8 cellular contexts compared by ENCODE assay signal in the genomic region with DNA sequence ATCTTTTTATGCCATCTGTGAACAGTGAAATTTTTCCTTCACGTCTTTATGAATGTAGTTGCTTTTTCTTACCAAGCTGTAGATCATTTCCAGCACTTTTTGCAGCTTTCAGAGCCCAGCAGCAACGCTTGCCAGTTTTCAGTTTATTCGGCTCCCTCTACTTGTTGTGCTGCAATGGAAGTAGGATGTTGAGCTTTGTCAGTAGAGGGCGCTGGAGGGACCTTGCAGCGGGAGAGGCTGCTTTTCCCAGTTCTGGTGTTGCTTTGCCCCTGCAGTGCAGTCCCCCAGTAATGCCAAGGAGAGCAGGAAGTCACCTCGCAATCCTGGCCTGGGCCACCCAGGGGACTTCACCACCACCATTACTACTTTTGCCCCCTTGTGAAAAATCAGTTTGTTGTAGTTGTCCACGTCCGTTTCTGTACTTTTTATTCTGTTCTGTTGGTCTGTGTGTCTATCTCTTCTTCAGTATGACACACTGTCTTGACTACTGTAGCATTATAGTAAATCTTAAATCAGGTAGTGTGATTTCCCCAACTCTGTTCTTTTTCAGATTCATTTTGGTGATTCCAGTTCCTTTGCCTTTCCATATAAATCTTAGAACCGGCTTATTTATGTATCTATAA. TPM values are rescaled to one million over a fixed set of nuclear protein-coding genes. Genes with fewer than 3 reads are reported as not detected.
DNase-seq lines count a peak whose midpoint lies in the region; ATAC-seq and TF ChIP-seq lines count a peak whose summit lies in the region.

No MANE protein-coding gene starts in this region.

- intact Hi-C loops in thyroid gland (cut with DNase I) = no loop called here

- H3K4me1 ChIP-seq in liver (ENCODE audit: control insufficient read depth in 4 of 4, insufficient read depth in 4 of 4, low read length in 3 of 4) (peaks cover 2 to 19% (median 15%) of the 10 kb centered on the region in 4 donors), thyroid gland (no peaks in the 10 kb centered on the region)

- no peak overlapping the region for H3K27ac ChIP-seq in HL-60 (replicated peaks)
- no peak overlapping the region for H3K27ac ChIP-seq in caudate nucleus (ENCODE audit: low read depth, low read length)
- peak overlapping the region in 1 of 2 donors; percentile 3 for H3K27ac ChIP-seq in liver (ENCODE audit: low read depth in 1 of 2, low read length in 2 of 2)
- H3K27ac ChIP-seq in thyroid gland = no peak overlapping the region
- H3K27ac ChIP-seq in RWPE1 = no peak overlapping the region

- WGBS in liver = 50% methylated on average over 9 of the region's 9 CpGs
- WGBS in thyroid gland, 2 donors = 44 to 46% methylated on average over 9 of the region's 9 CpGs

- no peak overlapping the region for H3K9ac ChIP-seq in liver (ENCODE audit: low read depth in 1 of 2, low read length in 2 of 2)

- DNase-seq in D341Med (ENCODE audit: low spot score) (peak; percentile 64), HL-60 (ENCODE audit: low read depth in 1 of 2, low spot score in 1 of 2) (peak in 1 of 2 experiments; percentile 63), SW480 (ENCODE audit: low spot score) (peak; percentile 40), caudate nucleus (lab: John Stamatoyannopoulos, UW) (peak in 44 of 61 donors; percentile 0 to 55 (median 19)), thyroid gland (peak; percentile 29 to 45), RWPE1 (ENCODE audit: low spot score) (no peak)

- no peaks in the 10 kb centered on the region for H3K27me3 ChIP-seq in HL-60 (ENCODE audit: insufficient read depth, poor library complexity, severe bottlenecking)
- H3K27me3 ChIP-seq in liver (ENCODE audit: control insufficient read depth in 4 of 4, insufficient read depth in 4 of 4, low read length in 3 of 4) = no peaks in the 10 kb centered on the region
- H3K27me3 ChIP-seq in thyroid gland = no peaks in the 10 kb centered on the region

- H3K36me3 ChIP-seq in liver (ENCODE audit: control insufficient read depth in 4 of 4, insufficient read depth in 3 of 4, low read depth in 1 of 4, low read length in 3 of 4) (peaks cover 0 to 3% (median 1%) of the 10 kb centered on the region in 4 donors), thyroid gland (no peaks in the 10 kb centered on the region)

- TF ChIP-seq CTCF in HL-60 (IDR thresholded peaks at IDR 0.05; ENCODE audit: insufficient read depth, low read length) (peak; percentile 19), liver (IDR thresholded peaks at IDR 0.05; ENCODE audit: low read depth, low read length, missing input control) (peak; percentile 46), thyroid gland (IDR thresholded peaks at IDR 0.05) (peak in 4 of 6 experiments; percentile 23 to 49 (median 32)), RWPE1 (conservative IDR thresholded peaks at IDR 0.05; ENCODE audit: low read depth) (no peak)

- peak; percentile 43 to 71 for TF ChIP-seq RAD21 in liver (IDR thresholded peaks at IDR 0.05)

- no peak for ATAC-seq in GM18858 (IDR thresholded peaks at IDR 0.05; ENCODE audit: unreplicated experiment)

- POLR2A ChIA-PET in RWPE1 (lab: Yijun Ruan, JAX; ENCODE audit: low non-redundant PET) = no interaction called here

- H3K9me3 ChIP-seq in liver (ENCODE audit: control insufficient read depth in 4 of 4, low read length in 3 of 4) (no peaks in the 10 kb centered on the region), thyroid gland (no peaks in the 10 kb centered on the region)

- TF ChIP-seq POLR2A in thyroid gland (IDR thresholded peaks at IDR 0.05) = no peak

- CTCF ChIA-PET in RWPE1 (lab: Yijun Ruan, JAX) = no interaction called here

- H3K4me3 ChIP-seq in HL-60 (replicated peaks; ENCODE audit: insufficient read depth, low read length) = no peak overlapping the region
- no peak overlapping the region for H3K4me3 ChIP-seq in liver (ENCODE audit: low read depth in 1 of 3, low read length in 3 of 3)
- no peak overlapping the region for H3K4me3 ChIP-seq in thyroid gland (replicated peaks in 1 of 3)

TF ChIP-seq in liver, 16 proteins besides CTCF, POLR2A, EP300 and RAD21:
- TF ChIP-seq EGR1 (IDR thresholded peaks at IDR 0.05; ENCODE audit: low read depth in 2 of 2) = no peak
- TF ChIP-seq, protein P1, sequence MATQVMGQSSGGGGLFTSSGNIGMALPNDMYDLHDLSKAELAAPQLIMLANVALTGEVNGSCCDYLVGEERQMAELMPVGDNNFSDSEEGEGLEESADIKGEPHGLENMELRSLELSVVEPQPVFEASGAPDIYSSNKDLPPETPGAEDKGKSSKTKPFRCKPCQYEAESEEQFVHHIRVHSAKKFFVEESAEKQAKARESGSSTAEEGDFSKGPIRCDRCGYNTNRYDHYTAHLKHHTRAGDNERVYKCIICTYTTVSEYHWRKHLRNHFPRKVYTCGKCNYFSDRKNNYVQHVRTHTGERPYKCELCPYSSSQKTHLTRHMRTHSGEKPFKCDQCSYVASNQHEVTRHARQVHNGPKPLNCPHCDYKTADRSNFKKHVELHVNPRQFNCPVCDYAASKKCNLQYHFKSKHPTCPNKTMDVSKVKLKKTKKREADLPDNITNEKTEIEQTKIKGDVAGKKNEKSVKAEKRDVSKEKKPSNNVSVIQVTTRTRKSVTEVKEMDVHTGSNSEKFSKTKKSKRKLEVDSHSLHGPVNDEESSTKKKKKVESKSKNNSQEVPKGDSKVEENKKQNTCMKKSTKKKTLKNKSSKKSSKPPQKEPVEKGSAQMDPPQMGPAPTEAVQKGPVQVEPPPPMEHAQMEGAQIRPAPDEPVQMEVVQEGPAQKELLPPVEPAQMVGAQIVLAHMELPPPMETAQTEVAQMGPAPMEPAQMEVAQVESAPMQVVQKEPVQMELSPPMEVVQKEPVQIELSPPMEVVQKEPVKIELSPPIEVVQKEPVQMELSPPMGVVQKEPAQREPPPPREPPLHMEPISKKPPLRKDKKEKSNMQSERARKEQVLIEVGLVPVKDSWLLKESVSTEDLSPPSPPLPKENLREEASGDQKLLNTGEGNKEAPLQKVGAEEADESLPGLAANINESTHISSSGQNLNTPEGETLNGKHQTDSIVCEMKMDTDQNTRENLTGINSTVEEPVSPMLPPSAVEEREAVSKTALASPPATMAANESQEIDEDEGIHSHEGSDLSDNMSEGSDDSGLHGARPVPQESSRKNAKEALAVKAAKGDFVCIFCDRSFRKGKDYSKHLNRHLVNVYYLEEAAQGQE (IDR thresholded peaks at IDR 0.05) = no peak
- TF ChIP-seq, protein P2, sequence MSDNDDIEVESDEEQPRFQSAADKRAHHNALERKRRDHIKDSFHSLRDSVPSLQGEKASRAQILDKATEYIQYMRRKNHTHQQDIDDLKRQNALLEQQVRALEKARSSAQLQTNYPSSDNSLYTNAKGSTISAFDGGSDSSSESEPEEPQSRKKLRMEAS (IDR thresholded peaks at IDR 0.05) = no peak
- TF ChIP-seq RXRA (IDR thresholded peaks at IDR 0.05) = no peak
- TF ChIP-seq HNF4G (IDR thresholded peaks at IDR 0.05) = no peak
- TF ChIP-seq, protein P3, sequence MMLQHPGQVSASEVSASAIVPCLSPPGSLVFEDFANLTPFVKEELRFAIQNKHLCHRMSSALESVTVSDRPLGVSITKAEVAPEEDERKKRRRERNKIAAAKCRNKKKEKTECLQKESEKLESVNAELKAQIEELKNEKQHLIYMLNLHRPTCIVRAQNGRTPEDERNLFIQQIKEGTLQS (IDR thresholded peaks at IDR 0.05) = no peak
- TF ChIP-seq JUND (IDR thresholded peaks at IDR 0.05) = no peak
- TF ChIP-seq YY1 (IDR thresholded peaks at IDR 0.05) = no peak
- TF ChIP-seq GABPA (IDR thresholded peaks at IDR 0.05 in 1 of 2, conservative IDR thresholded peaks at IDR 0.05 in 1 of 2) = no peak
- no peak for TF ChIP-seq FOXA1 (IDR thresholded peaks at IDR 0.05)
- TF ChIP-seq, protein P4, sequence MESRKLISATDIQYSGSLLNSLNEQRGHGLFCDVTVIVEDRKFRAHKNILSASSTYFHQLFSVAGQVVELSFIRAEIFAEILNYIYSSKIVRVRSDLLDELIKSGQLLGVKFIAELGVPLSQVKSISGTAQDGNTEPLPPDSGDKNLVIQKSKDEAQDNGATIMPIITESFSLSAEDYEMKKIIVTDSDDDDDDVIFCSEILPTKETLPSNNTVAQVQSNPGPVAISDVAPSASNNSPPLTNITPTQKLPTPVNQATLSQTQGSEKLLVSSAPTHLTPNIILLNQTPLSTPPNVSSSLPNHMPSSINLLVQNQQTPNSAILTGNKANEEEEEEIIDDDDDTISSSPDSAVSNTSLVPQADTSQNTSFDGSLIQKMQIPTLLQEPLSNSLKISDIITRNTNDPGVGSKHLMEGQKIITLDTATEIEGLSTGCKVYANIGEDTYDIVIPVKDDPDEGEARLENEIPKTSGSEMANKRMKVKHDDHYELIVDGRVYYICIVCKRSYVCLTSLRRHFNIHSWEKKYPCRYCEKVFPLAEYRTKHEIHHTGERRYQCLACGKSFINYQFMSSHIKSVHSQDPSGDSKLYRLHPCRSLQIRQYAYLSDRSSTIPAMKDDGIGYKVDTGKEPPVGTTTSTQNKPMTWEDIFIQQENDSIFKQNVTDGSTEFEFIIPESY (IDR thresholded peaks at IDR 0.05) = no peak
- TF ChIP-seq SP1 (IDR thresholded peaks at IDR 0.05) = no peak
- TF ChIP-seq TAF1 (conservative IDR thresholded peaks at IDR 0.05) = no peak
- TF ChIP-seq FOXA2 (IDR thresholded peaks at IDR 0.05) = no peak
- no peak for TF ChIP-seq NR2F2 (IDR thresholded peaks at IDR 0.05)
- TF ChIP-seq HNF4A (conservative IDR thresholded peaks at IDR 0.05) = no peak

RNA-seq across cellular contexts. Expression of a gene that starts 21.8 kb away (rescaled TPM):
- total RNA-seq in liver (1 to 10 TPM; 4.2 to 4.9 TPM), thyroid gland (10 to 100 TPM; 10.5 to 29.5 (median 21.8) TPM)
- 10 to 100 TPM; 15.9 to 17.3 TPM for polyA plus RNA-seq in liver

RNA-seq across cellular contexts. Expression of a gene that starts 21.8 kb away (rescaled TPM):
- total RNA-seq in liver = 1 to 10 TPM; 2.2 to 2.8 TPM
- polyA plus RNA-seq in liver = 1 to 10 TPM; 7.7 to 10.0 TPM
- 1 to 10 TPM in 1 of 4 donors, under 1 TPM in 3; 0.78 to 4.3 (median 0.92) TPM for total RNA-seq in thyroid gland

RNA-seq across cellular contexts. Expression of a gene that starts 22.2 kb away (rescaled TPM):
- 10 to 100 TPM in 1 of 2 donors, 1 to 10 TPM in 1; 7.8 to 10.9 TPM for total RNA-seq in liver
- 10 to 100 TPM in 1 of 2 donors, 1 to 10 TPM in 1; 9.3 to 12.2 TPM for polyA plus RNA-seq in liver
- total RNA-seq in thyroid gland = 10 to 100 TPM in 3 of 4 donors, 1 to 10 TPM in 1; 9.7 to 21.9 (median 18.0) TPM

RNA-seq across cellular contexts. Expression of a gene that starts 22.5 kb away (rescaled TPM):
- 10 to 100 TPM; 19.4 to 23.3 TPM for total RNA-seq in liver
- polyA plus RNA-seq in liver = 10 to 100 TPM; 58.3 to 79.8 TPM
- 10 to 100 TPM; 50.7 to 78.5 (median 69.0) TPM for total RNA-seq in thyroid gland

RNA-seq across cellular contexts. Expression of a gene that starts 26.6 kb away (rescaled TPM):
- total RNA-seq in liver (10 to 100 TPM in 1 of 2 donors, 1 to 10 TPM in 1; 8.0 to 22.3 TPM), thyroid gland (10 to 100 TPM; 17.3 to 43.1 (median 29.3) TPM)
- 10 to 100 TPM; 11.1 to 16.5 TPM for polyA plus RNA-seq in liver
